ENCODE assay signal across 36 cellular contexts in the genomic region with DNA sequence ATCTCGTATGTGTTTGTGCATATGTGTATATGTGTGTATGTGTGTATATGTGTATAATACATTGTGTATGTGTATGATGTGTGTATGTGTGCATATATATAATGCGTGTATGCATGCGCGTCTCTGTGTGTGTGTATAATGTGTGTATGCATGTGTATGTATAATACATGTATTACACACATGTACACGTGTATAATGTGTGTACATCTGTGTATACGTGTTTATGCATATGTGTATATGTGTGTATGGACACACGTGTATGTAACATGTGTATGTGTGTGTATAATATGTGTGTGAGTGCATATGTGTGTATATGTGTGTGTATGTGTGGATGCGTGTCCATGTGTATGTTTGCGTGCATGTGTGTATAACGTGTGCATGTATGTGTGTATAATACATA.
"Had no signal": no experiment of that assay in that cellular context is flagged by ENCODE, and none has a peak within 500 bp of the region (broad histone marks: within the 10 kb centered on the region; RNA-seq: fewer than 3 reads in every experiment).

No MANE protein-coding gene starts in this region.

- H3K27me3 ChIP-seq: adrenal gland, body of pancreas, brain microvascular endothelial cell, breast epithelium had no signal

- H3K27ac ChIP-seq: adrenal gland, body of pancreas, brain microvascular endothelial cell, breast epithelium, VCaP had no signal

- ATAC-seq: activated CD8-positive, alpha-beta T cell treated with anti-CD3 and anti-CD28 coated beads for 36 hours; activated naive CD4-positive, alpha-beta T cell treated with anti-CD3 and anti-CD28 coated beads, Interleukin-2, amount 50 U/mL, for 72 hours; activated T-cell treated with anti-CD3 and anti-CD28 coated beads, Interleukin-2, amount 50 U/mL, for 4 hours; activated T-cell treated with anti-CD3 and anti-CD28 coated beads, Interleukin-2, amount 50 U/mL, for 72 hours; activated T-helper 17 cell treated with anti-CD3 and anti-CD28 coated beads, Interleukin-2, amount 50 U/mL, for 72 hours; body of pancreas had no signal

- H3K36me3 ChIP-seq: adrenal gland, brain microvascular endothelial cell, breast epithelium had no signal

- H3K27me3 Mint-ChIP-seq: activated B cell treated with CpG ODN at 0.5 μM for 24 hours; activated CD4-positive, alpha-beta memory T cell treated with anti-CD3 and anti-CD28 coated beads for 36 hours; activated CD4-positive, alpha-beta T cell treated with anti-CD3 and anti-CD28 coated beads, Interleukin-2, amount 10 ng/mL, durations not matched to agents 24 days and 14 days; activated CD8-positive, alpha-beta T cell treated with anti-CD3 and anti-CD28 coated beads for 36 hours; activated naive CD8-positive, alpha-beta T cell treated with anti-CD3 and anti-CD28 coated beads for 36 hours; activated T-helper 17 cell treated with anti-CD3 and anti-CD28 coated beads, Interleukin-2, amount 50 U/mL, for 72 hours had no signal

- H3K4me3 Mint-ChIP-seq: activated B cell treated with CpG ODN at 0.5 μM for 24 hours; activated CD4-positive, alpha-beta memory T cell treated with anti-CD3 and anti-CD28 coated beads for 36 hours; activated CD4-positive, alpha-beta T cell treated with anti-CD3 and anti-CD28 coated beads, Interleukin-2, amount 10 ng/mL, durations not matched to agents 24 days and 14 days; activated CD8-positive, alpha-beta T cell treated with anti-CD3 and anti-CD28 coated beads for 36 hours; activated naive CD4-positive, alpha-beta T cell treated with anti-CD3 and anti-CD28 coated beads for 36 hours; activated naive CD8-positive, alpha-beta T cell treated with anti-CD3 and anti-CD28 coated beads for 36 hours; activated T-cell treated with anti-CD3 and anti-CD28 coated beads, Interleukin-2, amount 50 U/mL, for 4 hours; activated T-cell treated with anti-CD3 and anti-CD28 coated beads, Interleukin-2, amount 50 U/mL, for 72 hours; activated T-helper 1 cell treated with anti-CD3 and anti-CD28 coated beads, Interleukin-12 subunit alpha, Interleukin-12 subunit beta, Interleukin-2, Interleukin-4 antibody, amounts not matched to agents 30 ng/mL and 10 ng/mL and 1 ng/mL, durations not matched to agents 14 hours and 24 hours and 36 hours; activated T-helper 17 cell treated with anti-CD3 and anti-CD28 coated beads, Interleukin-2, amount 50 U/mL, for 72 hours; T-helper 1 cell treated with Interleukin-12 subunit alpha and Interleukin-12 subunit beta and Interleukin-4 antibody, amounts not matched to agents 30 μg/mL and 1 μg/mL, for 36 hours; T-helper 2 cell treated with Interferon-gamma antibody and Interleukin-4, amounts not matched to agents 5 μg/mL and 100 μg/mL, for 36 hours had no signal

- H3K4me3 ChIP-seq: adrenal gland, body of pancreas, breast epithelium had no signal

- H3K4me1 Mint-ChIP-seq: activated B cell treated with CpG ODN at 0.5 μM for 24 hours; activated CD4-positive, alpha-beta T cell treated with anti-CD3 and anti-CD28 coated beads, Interleukin-2, amount 10 ng/mL, durations not matched to agents 24 days and 14 days; activated naive CD8-positive, alpha-beta T cell treated with anti-CD3 and anti-CD28 coated beads for 36 hours; activated T-helper 17 cell treated with anti-CD3 and anti-CD28 coated beads, Interleukin-2, amount 50 U/mL, for 72 hours had no signal

- H3K27ac Mint-ChIP-seq: activated B cell treated with CpG ODN at 0.5 μM for 24 hours; activated CD4-positive, alpha-beta memory T cell treated with anti-CD3 and anti-CD28 coated beads for 36 hours; activated CD4-positive, alpha-beta T cell treated with anti-CD3 and anti-CD28 coated beads, Interleukin-2, amount 10 ng/mL, durations not matched to agents 24 days and 14 days; activated CD8-positive, alpha-beta T cell treated with anti-CD3 and anti-CD28 coated beads for 36 hours; activated naive CD4-positive, alpha-beta T cell treated with anti-CD3 and anti-CD28 coated beads for 36 hours; activated naive CD4-positive, alpha-beta T cell treated with anti-CD3 and anti-CD28 coated beads, Interleukin-2, amount 50 U/mL, for 72 hours; activated naive CD8-positive, alpha-beta T cell treated with anti-CD3 and anti-CD28 coated beads for 36 hours; activated T-cell treated with anti-CD3 and anti-CD28 coated beads, Interleukin-2, amount 50 U/mL, for 72 hours; activated T-helper 1 cell treated with anti-CD3 and anti-CD28 coated beads, Interleukin-12 subunit alpha, Interleukin-12 subunit beta, Interleukin-2, Interleukin-4 antibody, amounts not matched to agents 30 ng/mL and 10 ng/mL and 1 ng/mL, durations not matched to agents 14 hours and 24 hours and 36 hours; activated T-helper 17 cell treated with anti-CD3 and anti-CD28 coated beads, Interleukin-2, amount 50 U/mL, for 72 hours; T-helper 1 cell treated with Interleukin-12 subunit alpha and Interleukin-12 subunit beta and Interleukin-4 antibody, amounts not matched to agents 30 μg/mL and 1 μg/mL, for 36 hours; T-helper 2 cell treated with Interferon-gamma antibody and Interleukin-4, amounts not matched to agents 5 μg/mL and 100 μg/mL, for 36 hours had no signal

- H3K9me3 ChIP-seq: adrenal gland, body of pancreas, breast epithelium had no signal

- H3K36me3 Mint-ChIP-seq: activated CD4-positive, alpha-beta memory T cell treated with anti-CD3 and anti-CD28 coated beads for 36 hours; activated naive CD8-positive, alpha-beta T cell treated with anti-CD3 and anti-CD28 coated beads for 36 hours had no signal

- H3K4me1 ChIP-seq: adrenal gland, body of pancreas, breast epithelium had no signal

- DNase-seq: activated B cell treated with CpG ODN at 0.5 μM for 24 hours; activated CD4-positive, alpha-beta memory T cell treated with anti-CD3 and anti-CD28 coated beads for 36 hours; activated CD4-positive, alpha-beta T cell treated with anti-CD3 and anti-CD28 coated beads for 4 hours; activated CD4-positive, alpha-beta T cell treated with anti-CD3 and anti-CD28 coated beads, Interleukin-2, amount 10 ng/mL, durations not matched to agents 24 days and 14 days; activated CD4-positive, alpha-beta T cell treated with anti-CD3 and anti-CD28 coated beads, Interleukin-2, amount 50 U/mL, for 1 hour; activated CD4-positive, alpha-beta T cell treated with anti-CD3 and anti-CD28 coated beads, Interleukin-2, amount 50 U/mL, for 4 hours; activated CD4-positive, CD25-positive, alpha-beta regulatory T cell treated with anti-CD3 and anti-CD28 coated beads, Interleukin-2, amount 50 U/mL, for 72 hours; activated CD8-positive, alpha-beta memory T cell treated with anti-CD3 and anti-CD28 coated beads, Interleukin-2, amount 50 U/mL, for 4 hours; activated CD8-positive, alpha-beta T cell treated with anti-CD3 and anti-CD28 coated beads for 36 hours; activated effector memory CD4-positive, alpha-beta T cell treated with anti-CD3 and anti-CD28 coated beads, Interleukin-2, amount 50 U/mL, for 16 hours; activated gamma-delta T cell treated with Interleukin-2 at 50 U/mL for 16 hours; activated naive CD4-positive, alpha-beta T cell; activated naive CD4-positive, alpha-beta T cell treated with anti-CD3 and anti-CD28 coated beads for 36 hours; activated naive CD4-positive, alpha-beta T cell treated with anti-CD3 and anti-CD28 coated beads, Interleukin-2, amount 50 U/mL, for 16 hours; activated naive CD8-positive, alpha-beta T cell treated with anti-CD3 and anti-CD28 coated beads for 36 hours; activated T-cell treated with anti-CD3 and anti-CD28 coated beads for 4 hours; activated T-cell treated with anti-CD3 and anti-CD28 coated beads, Interleukin-2, amount 50 U/mL, for 1 hour; activated T-cell treated with anti-CD3 and anti-CD28 coated beads, Interleukin-2, amount 50 U/mL, for 4 hours; activated T-cell treated with anti-CD3 and anti-CD28 coated beads, Interleukin-2, amount 50 U/mL, for 72 hours; adrenal gland; amniotic stem cell; aorta; body of pancreas; brain microvascular endothelial cell; central memory CD4-positive, alpha-beta T cell; T-helper 2 cell; T-helper 9 cell had no signal

- FAIRE-seq: astrocyte, TTC549 had no signal
